1 cellular context compared by ENCODE assay signal in genomic region chr13:46332772-46333171, GRCh38.
TF ChIP-seq lines count a peak whose summit lies in the region.

No MANE protein-coding gene starts in this region.

TF ChIP-seq in K562, 482 proteins besides CTCF, POLR2A, EP300 and RAD21 (continued from another document):
- TF ChIP-seq ZBTB40 (IDR thresholded peaks at IDR 0.05) (no peak), ZBTB40 (CRISPR knock-in tag; IDR thresholded peaks at IDR 0.05) (no peak), ELF4 (CRISPR knock-in tag; IDR thresholded peaks at IDR 0.05) (no peak), MAZ (CRISPR knock-in tag; conservative IDR thresholded peaks at IDR 0.05 in 1 of 2, IDR thresholded peaks at IDR 0.05 in 1 of 2) (no peak), EGR1 (conservative IDR thresholded peaks at IDR 0.05) (no peak)
TF ChIP-seq in K562: peak in this region for 1.
